Comparison of ENCODE assay signal across 11 cellular contexts in genomic region chr4:153296424-153296823, GRCh38. TPM values are rescaled to one million over a fixed set of nuclear protein-coding genes. Genes with fewer than 3 reads are reported as not detected.
DNase-seq lines count a peak whose midpoint lies in the region; ATAC-seq and TF ChIP-seq lines count a peak whose summit lies in the region.
"Had no signal": no experiment of that assay in that cellular context is flagged by ENCODE, and none has a peak within 500 bp of the region (broad histone marks: within the 10 kb centered on the region; RNA-seq: fewer than 3 reads in every experiment).

No MANE protein-coding gene starts in this region.

- peaks cover 16 to 39% (median 25%) of the 10 kb centered on the region in 5 experiments for H3K9me3 Mint-ChIP-seq in brain

- H3K27ac ChIP-seq in substantia nigra (ENCODE audit: low read depth, low read length, poor library complexity, severe bottlenecking) (peak overlapping the region; percentile 65), tibial artery (no peak overlapping the region)

- H3K4me1 ChIP-seq in tibial artery = peaks cover 0 to 32% (median 19%) of the 10 kb centered on the region in 4 donors

- TF ChIP-seq CTCF in brain (conservative IDR thresholded peaks at IDR 0.05) (no peak), tibial artery (IDR thresholded peaks at IDR 0.05) (no peak)

- peak overlapping the region in 4 of 5 experiments; percentile 17 to 44 (median 34) for H3K4me3 Mint-ChIP-seq in brain
- H3K4me3 Mint-ChIP-seq: T-helper 2 cell treated with Interferon-gamma antibody and Interleukin-4, amounts not matched to agents 5 μg/mL and 100 μg/mL, for 36 hours had no signal

- peak overlapping the region; percentile 66 to 92 (median 76) for H3K27ac Mint-ChIP-seq in brain
- H3K27ac Mint-ChIP-seq: T-helper 2 cell treated with Interferon-gamma antibody and Interleukin-4, amounts not matched to agents 5 μg/mL and 100 μg/mL, for 36 hours had no signal

- DNase-seq in GM04504 (ENCODE audit: low read depth) (peak; percentile 66), iPS-NIHi11 (ENCODE audit: low spot score) (peak; percentile 65), substantia nigra (lab: John Stamatoyannopoulos, UW) (no peak), NCI-H446 treated with DMSO at 0.1 percent for 48 hours (lab: John Stamatoyannopoulos, UW) (no peak), tibial artery (no peak)
- no peak for DNase-seq in NK-92 treated with Interleukin-12 subunit alpha and Interleukin-12 subunit beta, amount 100 ng/mL, for 24 hours (lab: John Stamatoyannopoulos, UW)
- DNase-seq: kidney glomerular epithelial cell, NCI-H1436 had no signal

- ATAC-seq in GM21423 (IDR thresholded peaks at IDR 0.05; ENCODE audit: unreplicated experiment) = no peak

- peaks cover 4% of the 10 kb centered on the region for H3K27me3 Mint-ChIP-seq in brain

- H3K36me3 Mint-ChIP-seq in brain = peaks cover 97% of the 10 kb centered on the region

- intact Hi-C loops in tibial artery (cut with DNase I; ENCODE audit: low total_unique reads) = no loop called here

- H3K9me3 ChIP-seq in tibial artery = peaks cover 0 to 7% (median 6%) of the 10 kb centered on the region in 3 donors

- no peaks in the 10 kb centered on the region for H3K27me3 ChIP-seq in tibial artery

- H3K4me1 Mint-ChIP-seq in brain = peaks cover 45% of the 10 kb centered on the region

- H3K36me3 ChIP-seq in tibial artery = peaks cover 18 to 39% (median 32%) of the 10 kb centered on the region in 3 donors

- no peak overlapping the region for H3K4me3 ChIP-seq in tibial artery

RNA-seq across cellular contexts. Expression of gene MND1, which starts 48.1 kb away (rescaled TPM):
- 3.0 TPM for polyA plus RNA-seq in brain (ENCODE audit: insufficient read depth, low read depth, low replicate concordance)

Comparison
In these comparisons a context has a peak if more than half of its experiments do, and no peak if none do; other contexts are left out.
1. DNase-seq: peak in GM04504 (single experiment) and iPS-NIHi11 (single experiment); none in substantia nigra (0 of 49), NK-92 treated with Interleukin-12 subunit alpha and Interleukin-12 subunit beta, amount 100 ng/mL, for 24 hours (single experiment), NCI-H446 treated with DMSO at 0.1 percent for 48 hours (single experiment) and tibial artery (0 of 2).